ENCODE assay signal across 12 cellular contexts in genomic region chr9:14221558-14221957, GRCh38.
DNase-seq lines count a peak whose midpoint lies in the region; ATAC-seq, FAIRE-seq and TF ChIP-seq lines count a peak whose summit lies in the region.
"Had no signal": no experiment of that assay in that cellular context is flagged by ENCODE, and none has a peak within 500 bp of the region (broad histone marks: within the 10 kb centered on the region; RNA-seq: fewer than 3 reads in every experiment).

No MANE protein-coding gene starts in this region.

- peaks cover 2% of the 10 kb centered on the region for H3K9me3 Mint-ChIP-seq in activated naive CD4-positive, alpha-beta T cell treated with anti-CD3 and anti-CD28 coated beads for 36 hours
- H3K9me3 Mint-ChIP-seq: stimulated activated effector memory CD8-positive, alpha-beta T cell treated with anti-CD3 and anti-CD28 coated beads, Interleukin-12 subunit alpha, Interleukin-12 subunit beta, amount 100 ng/mL, for 72 hours had no signal

- no peaks in the 10 kb centered on the region for H3K4me1 Mint-ChIP-seq in activated naive CD4-positive, alpha-beta T cell treated with anti-CD3 and anti-CD28 coated beads for 36 hours (ENCODE audit: low read depth)
- H3K4me1 Mint-ChIP-seq: stimulated activated effector memory CD8-positive, alpha-beta T cell treated with anti-CD3 and anti-CD28 coated beads, Interleukin-12 subunit alpha, Interleukin-12 subunit beta, amount 100 ng/mL, for 72 hours had no signal

- CTCF ChIA-PET in activated naive CD4-positive, alpha-beta T cell treated with anti-CD3 and anti-CD28 coated beads for 36 hours (lab: Charles Lee) = no interaction called here

- no peak overlapping the region for H3K4me3 Mint-ChIP-seq in activated naive CD4-positive, alpha-beta T cell treated with anti-CD3 and anti-CD28 coated beads for 36 hours
- H3K4me3 Mint-ChIP-seq: stimulated activated effector memory CD8-positive, alpha-beta T cell treated with anti-CD3 and anti-CD28 coated beads, Interleukin-12 subunit alpha, Interleukin-12 subunit beta, amount 100 ng/mL, for 72 hours had no signal

- H3K4me3 ChIP-seq in astrocyte of the cerebellum (ENCODE audit: low read depth, low read length) = no peak overlapping the region
- H3K4me3 ChIP-seq: colonic mucosa had no signal

- H3K36me3 Mint-ChIP-seq in activated naive CD4-positive, alpha-beta T cell treated with anti-CD3 and anti-CD28 coated beads for 36 hours (ENCODE audit: low read depth) = no peaks in the 10 kb centered on the region
- H3K36me3 Mint-ChIP-seq: stimulated activated effector memory CD8-positive, alpha-beta T cell treated with anti-CD3 and anti-CD28 coated beads, Interleukin-12 subunit alpha, Interleukin-12 subunit beta, amount 100 ng/mL, for 72 hours had no signal

- no peak overlapping the region for H3K27ac Mint-ChIP-seq in activated naive CD4-positive, alpha-beta T cell treated with anti-CD3 and anti-CD28 coated beads for 36 hours
- H3K27ac Mint-ChIP-seq: stimulated activated effector memory CD8-positive, alpha-beta T cell treated with anti-CD3 and anti-CD28 coated beads, Interleukin-12 subunit alpha, Interleukin-12 subunit beta, amount 100 ng/mL, for 72 hours had no signal

- in situ Hi-C loops in astrocyte of the cerebellum (cut with HindIII; ENCODE audit: low sequenced_read_pairs) = no loop called here

- DNase-seq in HS-5 (ENCODE audit: low read depth) (peak; percentile 80), astrocyte of the cerebellum (ENCODE audit: low read depth) (peak; percentile 46), hepatic stellate cell (ENCODE audit: low spot score) (peak; percentile 19), stromal cell of bone marrow (ENCODE audit: low read depth) (peak; percentile 45), D721Med (ENCODE audit: insufficient read length, low spot score) (no peak)
- DNase-seq in activated naive CD4-positive, alpha-beta T cell treated with anti-CD3 and anti-CD28 coated beads for 36 hours = no peak
- DNase-seq: activated CD4-positive, CD25-positive, alpha-beta regulatory T cell treated with anti-CD3 and anti-CD28 coated beads, Interleukin-2, amount 50 U/mL, for 72 hours; colonic mucosa; NCI-H1694 treated with DMSO at 0.1 percent for 48 hours had no signal

- intact Hi-C loops in activated naive CD4-positive, alpha-beta T cell treated with anti-CD3 and anti-CD28 coated beads for 36 hours (cut with micrococcal nuclease) = no loop called here

- FAIRE-seq in D721Med (lab: Jason Lieb, UNC) = no peak

- peaks cover 7% of the 10 kb centered on the region for H3K27me3 Mint-ChIP-seq in activated naive CD4-positive, alpha-beta T cell treated with anti-CD3 and anti-CD28 coated beads for 36 hours (ENCODE audit: low read depth)

- no peak for TF ChIP-seq CTCF in astrocyte of the cerebellum (IDR thresholded peaks at IDR 0.05; ENCODE audit: low read depth, low read length, missing control alignments)
- TF ChIP-seq CTCF in D721Med (IDR thresholded peaks at IDR 0.05; ENCODE audit: insufficient read depth, missing control alignments) = no peak

- ATAC-seq in HG02970 (IDR thresholded peaks at IDR 0.05; ENCODE audit: low FRiP score, unreplicated experiment) (no peak), GM19397 (IDR thresholded peaks at IDR 0.05; ENCODE audit: unreplicated experiment) (no peak)
- ATAC-seq: stimulated activated effector memory CD8-positive, alpha-beta T cell treated with anti-CD3 and anti-CD28 coated beads, Interleukin-12 subunit alpha, Interleukin-12 subunit beta, amount 100 ng/mL, for 72 hours had no signal

Comparison
In these comparisons a context has a peak if more than half of its experiments do, and no peak if none do; other contexts are left out.
1. DNase-seq: peak in HS-5 (single experiment), astrocyte of the cerebellum (single experiment), hepatic stellate cell (single experiment) and stromal cell of bone marrow (single experiment); none in activated naive CD4-positive, alpha-beta T cell treated with anti-CD3 and anti-CD28 coated beads for 36 hours (single experiment) and D721Med (single experiment).